In genomic region chrX:30196322-30196721, GRCh38 we compare ENCODE assay signal across 11 cellular contexts. TPM values are rescaled to one million over a fixed set of nuclear protein-coding genes. Genes with fewer than 3 reads are reported as not detected.
A peak's percentile ranks its signal among the peaks of the same experiment; 100 is the strongest.
DNase-seq lines count a peak whose midpoint lies in the region; ATAC-seq and TF ChIP-seq lines count a peak whose summit lies in the region.
"Had no signal": no experiment of that assay in that cellular context is flagged by ENCODE, and none has a peak within 500 bp of the region (broad histone marks: within the 10 kb centered on the region; RNA-seq: fewer than 3 reads in every experiment).

No MANE protein-coding gene starts in this region.

- TF ChIP-seq CTCF in BE2C (IDR thresholded peaks at IDR 0.05; ENCODE audit: low read depth, low read length) = no peak
- TF ChIP-seq CTCF in left ventricle myocardium inferior (IDR thresholded peaks at IDR 0.05; ENCODE audit: borderline replicate concordance) = no peak
- TF ChIP-seq CTCF in lower lobe of right lung (IDR thresholded peaks at IDR 0.05) = no peak

- H3K4me3 ChIP-seq in BE2C (ENCODE audit: low read depth, low read length) (no peak overlapping the region), left ventricle myocardium inferior (no peak overlapping the region), lower lobe of right lung (no peak overlapping the region)

- peak; percentile 86 for ATAC-seq in HG02870 (IDR thresholded peaks at IDR 0.05; ENCODE audit: unreplicated experiment)
- no peak for ATAC-seq in GM19452 (IDR thresholded peaks at IDR 0.05; ENCODE audit: unreplicated experiment)
- ATAC-seq in lower lobe of right lung = no peak

- H3K9me3 ChIP-seq in BE2C = no peaks in the 10 kb centered on the region
- no peaks in the 10 kb centered on the region for H3K9me3 ChIP-seq in left ventricle myocardium inferior (replicated peaks)
- no peaks in the 10 kb centered on the region for H3K9me3 ChIP-seq in lower lobe of right lung

- H3K36me3 ChIP-seq in BE2C (no peaks in the 10 kb centered on the region), left ventricle myocardium inferior (no peaks in the 10 kb centered on the region), lower lobe of right lung (no peaks in the 10 kb centered on the region)

- no peaks in the 10 kb centered on the region for H3K27me3 ChIP-seq in BE2C
- no peaks in the 10 kb centered on the region for H3K27me3 ChIP-seq in left ventricle myocardium inferior (ENCODE audit: low read depth)
- no peaks in the 10 kb centered on the region for H3K27me3 ChIP-seq in lower lobe of right lung (ENCODE audit: low read depth)

- H3K4me1 ChIP-seq in BE2C (no peaks in the 10 kb centered on the region), left ventricle myocardium inferior (no peaks in the 10 kb centered on the region), lower lobe of right lung (no peaks in the 10 kb centered on the region)

- intact Hi-C loops in left ventricle myocardium inferior (cut with micrococcal nuclease) (no loop called here), lower lobe of right lung (cut with DNase I) (no loop called here)

- in situ Hi-C loops in SK-MEL-5 (cut with HindIII; ENCODE audit: low pct_unique_long_range_greater_than_20kb, low sequenced_read_pairs) = no loop called here

- no peak overlapping the region for H3K27ac ChIP-seq in left ventricle myocardium inferior (replicated peaks)
- no peak overlapping the region for H3K27ac ChIP-seq in lower lobe of right lung

- peak; percentile 33 for DNase-seq in GM03348 (ENCODE audit: low spot score)
- DNase-seq in SK-MEL-5 (ENCODE audit: low read depth, low spot score) = peak; percentile 33
- peak; percentile 0 for DNase-seq in kidney glomerular epithelial cell (lab: John Stamatoyannopoulos, UW)
- no peak for DNase-seq in BE2C
- DNase-seq in left ventricle myocardium inferior = no peak
- DNase-seq in lower lobe of right lung = no peak
- DNase-seq: activated CD4-positive, alpha-beta T cell treated with anti-CD3 and anti-CD28 coated beads, Interleukin-2, amount 50 U/mL, for 1 hour; retina; stimulated activated naive CD4-positive, alpha-beta T cell had no signal

RNA-seq across cellular contexts. Expression of gene MAGEB2, which starts 19.0 kb away (rescaled TPM):
- 30.2 and 32.1 TPM in 2 replicates for total RNA-seq in SK-MEL-5 (2014; rRNA removed; shearing (Covaris generic))
- 30.7 and 38.3 TPM in 2 replicates for polyA plus RNA-seq in SK-MEL-5 (2015; cell fraction: cytosol; rRNA removed)
- 4.9 and 7.0 TPM in 2 replicates for polyA plus RNA-seq in SK-MEL-5 (2015; cell fraction: nucleus; rRNA removed)
- polyA plus RNA-seq in BE2C (2012; ENCODE audit: insufficient read depth, insufficient read length, low read depth) = 1.3 TPM
- total RNA-seq in left ventricle myocardium inferior (not detected), lower lobe of right lung (not detected)

RNA-seq across cellular contexts. Expression of gene MAGEB3, which starts 34.1 kb away (rescaled TPM):
- total RNA-seq in SK-MEL-5 (2014; rRNA removed; shearing (Covaris generic)) = not detected in 2 replicates
- polyA plus RNA-seq in SK-MEL-5 (2015; cell fraction: cytosol; rRNA removed) = not detected in 2 replicates
- not detected in 2 replicates for polyA plus RNA-seq in SK-MEL-5 (2015; cell fraction: nucleus; rRNA removed)
- not detected for polyA plus RNA-seq in BE2C (2012; ENCODE audit: insufficient read depth, insufficient read length, low read depth)
- not detected for total RNA-seq in left ventricle myocardium inferior
- total RNA-seq in lower lobe of right lung = not detected

RNA-seq across cellular contexts. Expression of gene MAGEB4, which starts 45.5 kb away (rescaled TPM):
- total RNA-seq in SK-MEL-5 (2014; rRNA removed; shearing (Covaris generic)) = not detected in 2 replicates
- polyA plus RNA-seq in SK-MEL-5 (2015; cell fraction: cytosol; rRNA removed) = not detected in 2 replicates
- not detected in 2 replicates for polyA plus RNA-seq in SK-MEL-5 (2015; cell fraction: nucleus; rRNA removed)
- polyA plus RNA-seq in BE2C (2012; ENCODE audit: insufficient read depth, insufficient read length, low read depth) = not detected
- not detected for total RNA-seq in left ventricle myocardium inferior
- total RNA-seq in lower lobe of right lung = not detected

RNA-seq across cellular contexts. Expression of gene MAGEB1, which starts 50.6 kb away (rescaled TPM):
- not detected in 2 replicates for total RNA-seq in SK-MEL-5 (2014; rRNA removed; shearing (Covaris generic))
- polyA plus RNA-seq in SK-MEL-5 (2015; cell fraction: cytosol; rRNA removed) = 0.11 and 0.49 TPM in 2 replicates
- 0.20 TPM in 1 of 2 replicates, not detected in the other for polyA plus RNA-seq in SK-MEL-5 (2015; cell fraction: nucleus; rRNA removed)
- not detected for polyA plus RNA-seq in BE2C (2012; ENCODE audit: insufficient read depth, insufficient read length, low read depth)
- total RNA-seq in left ventricle myocardium inferior (not detected), lower lobe of right lung (not detected)

Comparison
In these comparisons a context has a peak if more than half of its experiments do, and no peak if none do; other contexts are left out.
1. DNase-seq: peak in GM03348 (single experiment), SK-MEL-5 (single experiment) and kidney glomerular epithelial cell (single experiment); none in BE2C (single experiment), left ventricle myocardium inferior (single experiment) and lower lobe of right lung (single experiment).
2. RNA of gene MAGEB2, which starts 19.0 kb away (total RNA-seq): 30.2 to 32.1 TPM in SK-MEL-5; not detected in left ventricle myocardium inferior (single experiment) and not detected in lower lobe of right lung (single experiment); every median in the first group is over 10 times any median in the second.